ENCODE assay signal across 27 cellular contexts in genomic region chr13:91169641-91170040, GRCh38.
"Had no signal": no experiment of that assay in that cellular context is flagged by ENCODE, and none has a peak within 500 bp of the region (broad histone marks: within the 10 kb centered on the region; RNA-seq: fewer than 3 reads in every experiment).

No MANE protein-coding gene starts in this region.

- H3K9me3 Mint-ChIP-seq: activated CD4-positive, alpha-beta memory T cell treated with anti-CD3 and anti-CD28 coated beads for 36 hours; activated CD4-positive, alpha-beta T cell treated with anti-CD3 and anti-CD28 coated beads, Interleukin-2, amount 10 ng/mL, durations not matched to agents 24 days and 14 days; activated naive CD8-positive, alpha-beta T cell treated with anti-CD3 and anti-CD28 coated beads, Interleukin-2, amount 10 ng/mL, durations not matched to agents 7 days and 5 days; activated T-helper 1 cell treated with anti-CD3 and anti-CD28 coated beads, Interleukin-12 subunit alpha, Interleukin-12 subunit beta, Interleukin-2, Interleukin-4 antibody, amounts not matched to agents 30 ng/mL and 10 ng/mL and 1 ng/mL, durations not matched to agents 14 hours and 24 hours and 36 hours; central memory CD8-positive, alpha-beta T cell; dendritic cell treated with granulocyte-macrophage colony-stimulating factor and Interleukin-4, amounts not matched to agents 40 ng/mL and 50 ng/mL, for 4 days; endodermal cell; natural killer cell treated with Interleukin-12 subunit alpha and Interleukin-12 subunit beta and Interleukin-15 and Interleukin-18, amount 100 ng/mL, for 72 hours; T-helper 1 cell treated with Interleukin-12 subunit alpha and Interleukin-12 subunit beta and Interleukin-4 antibody, amounts not matched to agents 30 μg/mL and 1 μg/mL, for 36 hours had no signal

- H3K36me3 Mint-ChIP-seq: activated CD4-positive, alpha-beta memory T cell treated with anti-CD3 and anti-CD28 coated beads for 36 hours; activated naive CD8-positive, alpha-beta T cell treated with anti-CD3 and anti-CD28 coated beads, Interleukin-2, amount 10 ng/mL, durations not matched to agents 7 days and 5 days; natural killer cell treated with Interleukin-12 subunit alpha and Interleukin-12 subunit beta and Interleukin-15 and Interleukin-18, amount 100 ng/mL, for 72 hours had no signal

- H3K27ac Mint-ChIP-seq: activated CD4-positive, alpha-beta memory T cell treated with anti-CD3 and anti-CD28 coated beads for 36 hours; activated CD4-positive, alpha-beta T cell treated with anti-CD3 and anti-CD28 coated beads, Interleukin-2, amount 10 ng/mL, durations not matched to agents 24 days and 14 days; activated naive CD4-positive, alpha-beta T cell treated with anti-CD3 and anti-CD28 coated beads for 36 hours; activated naive CD8-positive, alpha-beta T cell treated with anti-CD3 and anti-CD28 coated beads, Interleukin-2, amount 10 ng/mL, durations not matched to agents 7 days and 5 days; activated T-helper 1 cell treated with anti-CD3 and anti-CD28 coated beads, Interleukin-12 subunit alpha, Interleukin-12 subunit beta, Interleukin-2, Interleukin-4 antibody, amounts not matched to agents 30 ng/mL and 10 ng/mL and 1 ng/mL, durations not matched to agents 14 hours and 24 hours and 36 hours; dendritic cell treated with granulocyte-macrophage colony-stimulating factor and Interleukin-4, amounts not matched to agents 40 ng/mL and 50 ng/mL, for 4 days; endodermal cell; natural killer cell treated with Interleukin-12 subunit alpha and Interleukin-12 subunit beta and Interleukin-15 and Interleukin-18, amount 100 ng/mL, for 72 hours; T-helper 1 cell treated with Interleukin-12 subunit alpha and Interleukin-12 subunit beta and Interleukin-4 antibody, amounts not matched to agents 30 μg/mL and 1 μg/mL, for 36 hours had no signal

- DNase-seq: activated CD4-positive, alpha-beta memory T cell treated with anti-CD3 and anti-CD28 coated beads for 36 hours; activated CD4-positive, alpha-beta T cell treated with anti-CD3 and anti-CD28 coated beads, Interleukin-2, amount 10 ng/mL, durations not matched to agents 24 days and 14 days; activated CD8-positive, alpha-beta memory T cell treated with anti-CD3 and anti-CD28 coated beads, Interleukin-2, amount 50 U/mL, for 4 hours; activated effector memory CD4-positive, alpha-beta T cell treated with anti-CD3 and anti-CD28 coated beads, Interleukin-2, amount 50 U/mL, for 16 hours; activated naive CD4-positive, alpha-beta T cell treated with anti-CD3 and anti-CD28 coated beads for 36 hours; activated naive CD8-positive, alpha-beta T cell treated with anti-CD3 and anti-CD28 coated beads, Interleukin-2, amount 10 ng/mL, durations not matched to agents 7 days and 5 days; activated T-cell treated with anti-CD3 and anti-CD28 coated beads, Interleukin-2, amount 50 U/mL, for 1 hour; endodermal cell; foreskin fibroblast; left ventricle myocardium inferior; mesendoderm; mucosa of descending colon; occipital lobe; right lobe of liver; stimulated activated CD4-positive, alpha-beta T cell treated with anti-CD3 and anti-CD28 coated beads, Interleukin-12 subunit alpha, Interleukin-12 subunit beta, amount 100 ng/mL, for 4 hours; stimulated activated CD4-positive, alpha-beta T cell treated with anti-CD3 and anti-CD28 coated beads, Interleukin-4, amount 100 ng/mL, for 1 hour; stimulated activated naive CD8-positive, alpha-beta T cell treated with anti-CD3 and anti-CD28 coated beads, Interleukin-15, Interleukin-2, amounts not matched to agents 100 U/mL and 50 U/mL, for 24 hours; T-helper 9 cell; uterus; WERI-Rb-1 had no signal

- H3K4me3 Mint-ChIP-seq: activated CD4-positive, alpha-beta memory T cell treated with anti-CD3 and anti-CD28 coated beads for 36 hours; activated CD4-positive, alpha-beta T cell treated with anti-CD3 and anti-CD28 coated beads, Interleukin-2, amount 10 ng/mL, durations not matched to agents 24 days and 14 days; activated naive CD4-positive, alpha-beta T cell treated with anti-CD3 and anti-CD28 coated beads for 36 hours; activated naive CD8-positive, alpha-beta T cell treated with anti-CD3 and anti-CD28 coated beads, Interleukin-2, amount 10 ng/mL, durations not matched to agents 7 days and 5 days; activated T-helper 1 cell treated with anti-CD3 and anti-CD28 coated beads, Interleukin-12 subunit alpha, Interleukin-12 subunit beta, Interleukin-2, Interleukin-4 antibody, amounts not matched to agents 30 ng/mL and 10 ng/mL and 1 ng/mL, durations not matched to agents 14 hours and 24 hours and 36 hours; central memory CD8-positive, alpha-beta T cell; dendritic cell treated with granulocyte-macrophage colony-stimulating factor and Interleukin-4, amounts not matched to agents 40 ng/mL and 50 ng/mL, for 4 days; endodermal cell; natural killer cell treated with Interleukin-12 subunit alpha and Interleukin-12 subunit beta and Interleukin-15 and Interleukin-18, amount 100 ng/mL, for 72 hours; T-helper 1 cell treated with Interleukin-12 subunit alpha and Interleukin-12 subunit beta and Interleukin-4 antibody, amounts not matched to agents 30 μg/mL and 1 μg/mL, for 36 hours had no signal

- H3K4me1 Mint-ChIP-seq: activated CD4-positive, alpha-beta T cell treated with anti-CD3 and anti-CD28 coated beads, Interleukin-2, amount 10 ng/mL, durations not matched to agents 24 days and 14 days; activated naive CD8-positive, alpha-beta T cell treated with anti-CD3 and anti-CD28 coated beads, Interleukin-2, amount 10 ng/mL, durations not matched to agents 7 days and 5 days; central memory CD8-positive, alpha-beta T cell had no signal

- ATAC-seq: activated CD4-positive, CD25-positive, alpha-beta regulatory T cell treated with anti-CD3 and anti-CD28 coated beads, Interleukin-2, amount 50 U/mL, for 24 hours; esophagus mucosa; mucosa of descending colon; natural killer cell treated with Interleukin-12 subunit alpha and Interleukin-12 subunit beta and Interleukin-15 and Interleukin-18, amount 100 ng/mL, for 72 hours; right lobe of liver; stimulated activated naive CD8-positive, alpha-beta T cell treated with anti-CD3 and anti-CD28 coated beads, Interleukin-15, Interleukin-2, amounts not matched to agents 100 U/mL and 50 U/mL, for 24 hours had no signal

- H3K27me3 Mint-ChIP-seq: natural killer cell treated with Interleukin-12 subunit alpha and Interleukin-12 subunit beta and Interleukin-15 and Interleukin-18, amount 100 ng/mL, for 72 hours had no signal
